8 cellular contexts compared by ENCODE assay signal in genomic region chr9:93183663-93184438, GRCh38. TPM values are rescaled to one million over a fixed set of nuclear protein-coding genes. Genes with fewer than 3 reads are reported as not detected.
DNase-seq lines count a peak whose midpoint lies in the region; ATAC-seq, FAIRE-seq and TF ChIP-seq lines count a peak whose summit lies in the region.

Gene WNK2 (plus strand): TSS chr9:93184139. CDS start chr9:93184930, 791 bp downstream.

- H3K36me3 ChIP-seq in breast epithelium (no peaks in the 10 kb centered on the region), kidney (ENCODE audit: control insufficient read depth in 1 of 2, insufficient read depth in 2 of 2, low read length in 2 of 2) (no peaks in the 10 kb centered on the region)

- H3K27ac ChIP-seq in breast epithelium: peak within 1 kb of the TSS in 1 of 2 donors; percentile 2
- H3K27ac ChIP-seq in kidney (ENCODE audit: low read depth in 2 of 2, low read length in 2 of 2): no peak within 1 kb of the TSS

- no peak for TF ChIP-seq POLR2A in breast epithelium (IDR thresholded peaks at IDR 0.05)

- H3K9ac ChIP-seq in kidney (ENCODE audit: low read length in 2 of 2): no peak within 1 kb of the TSS

- DNase-seq in NCI-H2081 (lab: John Stamatoyannopoulos, UW) (peak; percentile 47 to 48), NCI-H2081 treated with DMSO at 0.1 percent for 48 hours (lab: John Stamatoyannopoulos, UW) (no peak), T follicular helper cell (ENCODE audit: low read depth) (peak; percentile 29), breast epithelium (ENCODE audit: low spot score in 2 of 2) (no peak), kidney (peak; percentile 67), NCI-H187 treated with DMSO at 0.1 percent for 48 hours (lab: John Stamatoyannopoulos, UW) (no peak)
- DNase-seq in stimulated activated CD4-positive, alpha-beta T cell treated with anti-CD3 and anti-CD28 coated beads, Interleukin-12 subunit alpha, Interleukin-12 subunit beta, amount 100 ng/mL, for 48 hours (ENCODE audit: low read depth in 2 of 3, low spot score in 1 of 3): peak in 2 of 3 donors; percentile 14 to 27

- peaks cover 0 to 2% of the 10 kb centered on the region in 2 donors for H3K27me3 ChIP-seq in breast epithelium

- no peak for ATAC-seq in GM21619 (IDR thresholded peaks at IDR 0.05; ENCODE audit: unreplicated experiment)

- TF ChIP-seq CTCF in breast epithelium (IDR thresholded peaks at IDR 0.05) (no peak), kidney (IDR thresholded peaks at IDR 0.05; ENCODE audit: borderline replicate concordance, extremely low read depth, insufficient read depth) (no peak)

- H3K4me1 ChIP-seq in breast epithelium: peaks cover 0 to 4% of the 10 kb centered on the region in 2 donors
- peaks cover 2 to 5% of the 10 kb centered on the region in 2 donors for H3K4me1 ChIP-seq in kidney (ENCODE audit: control insufficient read depth in 1 of 2, insufficient read depth in 1 of 2, low read depth in 1 of 2, low read length in 2 of 2)

- no peak for FAIRE-seq in kidney (lab: Jason Lieb, UNC)

- H3K4me3 ChIP-seq in breast epithelium (peak within 1 kb of the TSS; percentile 36 to 87 (median 61)), kidney (ENCODE audit: low read length in 2 of 2) (peak within 1 kb of the TSS in 1 of 2 donors; percentile 44)

- intact Hi-C loops in breast epithelium (cut with DNase I; ENCODE audit: low total_unique reads) (no loop called here), kidney (cut with DNase I) (no loop called here)

- H3K9me3 ChIP-seq in breast epithelium (no peaks in the 10 kb centered on the region), kidney (ENCODE audit: control insufficient read depth in 1 of 2, low read length in 2 of 2) (no peaks in the 10 kb centered on the region)

RNA-seq across cellular contexts. Expression of gene WNK2, which starts in this region (rescaled TPM):
- total RNA-seq in breast epithelium (10 to 100 TPM in 1 of 3 donors, 1 to 10 TPM in 1, not detected in 1; 9.1 to 28.5 TPM), kidney (4.8 TPM)
- 1.5 TPM for polyA plus RNA-seq in kidney (ENCODE audit: insufficient read depth, low read depth, low replicate concordance)

Comparison
In these comparisons a context has a peak if more than half of its experiments do, and no peak if none do; other contexts are left out.
1. DNase-seq: peak in NCI-H2081 (2 of 2), T follicular helper cell (single experiment), kidney (single experiment) and stimulated activated CD4-positive, alpha-beta T cell treated with anti-CD3 and anti-CD28 coated beads, Interleukin-12 subunit alpha, Interleukin-12 subunit beta, amount 100 ng/mL, for 48 hours (2 of 3); none in NCI-H2081 treated with DMSO at 0.1 percent for 48 hours (single experiment), breast epithelium (0 of 2) and NCI-H187 treated with DMSO at 0.1 percent for 48 hours (single experiment).